ENCODE assay signal across 21 cellular contexts in the genomic region with DNA sequence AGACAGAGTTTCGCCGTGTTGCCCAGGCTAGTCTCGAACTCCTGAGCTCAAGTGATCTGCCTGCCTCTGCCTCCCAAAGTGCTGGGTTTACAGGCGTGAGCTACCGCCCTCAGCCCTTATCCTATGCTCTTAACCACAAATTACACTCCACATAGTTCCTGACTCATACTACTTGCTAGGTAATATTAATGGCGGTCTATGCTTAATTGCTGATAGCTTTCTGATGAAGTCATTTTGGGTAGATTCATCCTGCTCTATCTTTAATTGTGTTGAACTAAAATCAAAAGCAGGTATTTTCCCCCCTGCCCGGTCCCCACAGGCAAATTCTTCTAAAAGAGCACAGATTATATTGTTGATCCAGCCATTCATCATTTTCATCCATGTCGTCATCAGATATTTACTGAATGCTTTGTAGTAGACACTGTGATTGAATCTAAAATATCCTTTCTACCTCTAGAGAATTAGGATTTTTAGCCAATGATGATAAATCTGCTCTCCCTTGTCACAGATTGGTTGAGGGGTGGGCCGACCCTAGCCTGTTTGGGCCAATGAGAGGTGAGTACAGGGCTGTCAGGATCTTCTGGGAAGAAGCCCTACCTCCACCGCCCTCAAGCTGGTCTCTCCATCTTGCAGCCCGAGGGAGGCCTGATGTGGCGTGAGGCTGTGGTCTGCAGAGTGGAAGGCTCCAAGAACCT.
DNase-seq lines count a peak whose midpoint lies in the region; ATAC-seq and TF ChIP-seq lines count a peak whose summit lies in the region.
"Had no signal": no experiment of that assay in that cellular context is flagged by ENCODE, and none has a peak within 500 bp of the region (broad histone marks: within the 10 kb centered on the region; RNA-seq: fewer than 3 reads in every experiment).

No MANE protein-coding gene starts in this region.

- no peaks in the 10 kb centered on the region for H3K36me3 ChIP-seq in GM23248 (ENCODE audit: low read depth)
- H3K36me3 ChIP-seq in Panc1 (ENCODE audit: control insufficient read depth, insufficient read depth, low read length), result no peaks in the 10 kb centered on the region
- H3K36me3 ChIP-seq: heart left ventricle, lower lobe of right lung, right atrium auricular region had no signal

- H3K9ac ChIP-seq in GM23248, result no peak overlapping the region

- POLR2A ChIA-PET in Panc1 (lab: Charles Lee), result interaction anchor here (0.8 kb wide), 1 partner anchor 109 kb away, joined by 12 read pairs; no protein-coding TSS in a partner anchor

- DNase-seq in GM23248 (peak; percentile 52), Panc1 (ENCODE audit: low read depth, low spot score) (no peak), epithelial cell of esophagus (ENCODE audit: low read depth) (peak; percentile 80), progenitor cell of endocrine pancreas (ENCODE audit: low spot score, unreplicated experiment) (no peak), NOMO-1 treated with DMSO at 0.1 percent for 48 hours (lab: John Stamatoyannopoulos, UW; ENCODE audit: unreplicated experiment) (no peak), Right ventricle myocardium inferior (ENCODE audit: missing footprints) (no peak)
- DNase-seq: activated naive CD4-positive, alpha-beta T cell treated with Interleukin-2 at 50 U/mL for 16 hours; AML-193; effector CD8-positive, alpha-beta T cell; immature natural killer cell; KBM-7; lower lobe of right lung; NCI-H1092; NCI-H2081; NK-92 treated with Interleukin-12 subunit alpha and Interleukin-12 subunit beta, amount 100 ng/mL, for 24 hours; occipital lobe; T-cell had no signal

- H3K4me3 Mint-ChIP-seq in progenitor cell of endocrine pancreas (ENCODE audit: low read depth), result no peak overlapping the region
- H3K4me3 Mint-ChIP-seq: immature natural killer cell, T-cell had no signal

- no peaks in the 10 kb centered on the region for H3K79me2 ChIP-seq in GM23248 (ENCODE audit: insufficient read depth)

- in situ Hi-C loops in GM23248 (cut with MboI) (no loop called here), Panc1 (cut with HindIII; ENCODE audit: low pct_unique_long_range_greater_than_20kb, low sequenced_read_pairs) (no loop called here)

- peaks cover 2% of the 10 kb centered on the region for H3K4me1 Mint-ChIP-seq in progenitor cell of endocrine pancreas (ENCODE audit: low read depth)
- H3K4me1 Mint-ChIP-seq: T-cell had no signal

- H2AFZ ChIP-seq in GM23248, result no peak overlapping the region

- H3K4me3 ChIP-seq in GM23248, result no peak overlapping the region
- no peak overlapping the region for H3K4me3 ChIP-seq in Panc1 (ENCODE audit: low read depth in 2 of 2, low read length in 2 of 2)
- H3K4me3 ChIP-seq in epithelial cell of esophagus (ENCODE audit: low read length), result no peak overlapping the region
- H3K4me3 ChIP-seq: heart left ventricle, lower lobe of right lung, right atrium auricular region had no signal

- no peak for TF ChIP-seq CTCF in Panc1 (IDR thresholded peaks at IDR 0.05)
- no peak for TF ChIP-seq CTCF in epithelial cell of esophagus (IDR thresholded peaks at IDR 0.05; ENCODE audit: insufficient read depth, low read depth, low read length, missing control alignments)
- no peak for TF ChIP-seq CTCF in progenitor cell of endocrine pancreas (IDR thresholded peaks at IDR 0.05; ENCODE audit: unreplicated experiment)

- H3K9me3 Mint-ChIP-seq in progenitor cell of endocrine pancreas (ENCODE audit: low read depth), result no peaks in the 10 kb centered on the region
- H3K9me3 Mint-ChIP-seq: immature natural killer cell, T-cell had no signal

- H3K27ac ChIP-seq in GM23248 (no peak overlapping the region), Panc1 (ENCODE audit: low read length) (no peak overlapping the region)
- H3K27ac ChIP-seq: heart left ventricle, lower lobe of right lung, right atrium auricular region had no signal

- H3F3A ChIP-seq in GM23248 (ENCODE audit: insufficient read depth), result peaks cover 29% of the 10 kb centered on the region

- H3K27me3 ChIP-seq in GM23248 (replicated peaks; ENCODE audit: insufficient read depth) (no peaks in the 10 kb centered on the region), Panc1 (ENCODE audit: control insufficient read depth, insufficient read depth, low read length) (no peaks in the 10 kb centered on the region)
- H3K27me3 ChIP-seq: heart left ventricle, right atrium auricular region had no signal

- intact Hi-C loops in Panc1 (cut with micrococcal nuclease; ENCODE audit: unreplicated experiment) (no loop called here), Right ventricle myocardium inferior (cut with DNase I) (no loop called here)

- 84% methylated on average over 12 of the region's 12 CpGs for WGBS in GM23248 (ENCODE audit: low coverage in 1 of 2, low lambda C conversion rate in 2 of 2, missing lambda C conversion rate in 2 of 2), 2 experiments

- H4K20me1 ChIP-seq in GM23248 (ENCODE audit: insufficient read depth), result no peaks in the 10 kb centered on the region

- ATAC-seq in Panc1 (peak; percentile 48; the same call in 1 of the 2 replicates), Right ventricle myocardium inferior (no peak), GM18519 (IDR thresholded peaks at IDR 0.05; ENCODE audit: low FRiP score, unreplicated experiment) (no peak)
- ATAC-seq: HCT116, heart left ventricle, lower lobe of right lung, T-cell had no signal

- H3K9me3 ChIP-seq in GM23248 (ENCODE audit: low read depth) (no peaks in the 10 kb centered on the region), Panc1 (ENCODE audit: control insufficient read depth, insufficient read depth, low read depth, low read length) (no peaks in the 10 kb centered on the region; the same call in 1 of the 2 replicates)
- H3K9me3 ChIP-seq: heart left ventricle, lower lobe of right lung, right atrium auricular region had no signal

- no TSS peak for BruUV-seq in Panc1 (replicated peaks; lab: Mats Ljungman, UMichigan)

- no peak overlapping the region for H3K4me2 ChIP-seq in GM23248 (ENCODE audit: unreplicated experiment)

- H3K27me3 Mint-ChIP-seq in progenitor cell of endocrine pancreas, result no peaks in the 10 kb centered on the region
- H3K27me3 Mint-ChIP-seq: T-cell had no signal

- H3K4me1 ChIP-seq in GM23248 (ENCODE audit: insufficient read depth) (peaks cover 18% of the 10 kb centered on the region), Panc1 (ENCODE audit: control insufficient read depth, insufficient read depth, low read length) (0 out of 2 replicates have a peak, but pooled peaks cover 3% of the 10 kb centered on the region)
- H3K4me1 ChIP-seq: heart left ventricle, lower lobe of right lung, right atrium auricular region had no signal

- no peaks in the 10 kb centered on the region for H3K9me2 ChIP-seq in GM23248 (ENCODE audit: insufficient read depth)

- CTCF ChIA-PET in Panc1 (lab: Charles Lee), result no interaction called here

- H3K27ac Mint-ChIP-seq in progenitor cell of endocrine pancreas, result peak overlapping the region; percentile 77
- H3K27ac Mint-ChIP-seq: immature natural killer cell, T-cell had no signal

- no peaks in the 10 kb centered on the region for H3K36me3 Mint-ChIP-seq in progenitor cell of endocrine pancreas (ENCODE audit: insufficient read depth)
- H3K36me3 Mint-ChIP-seq: immature natural killer cell, T-cell had no signal

Comparison
In these comparisons a context has a peak if more than half of its experiments do, and no peak if none do; other contexts are left out.
1. DNase-seq: peak in GM23248 (single experiment) and epithelial cell of esophagus (single experiment); none in Panc1 (single experiment), progenitor cell of endocrine pancreas (single experiment), NOMO-1 treated with DMSO at 0.1 percent for 48 hours (single experiment) and Right ventricle myocardium inferior (single experiment).